Comparison of ENCODE assay signal across 14 cellular contexts in genomic region chr7:105261689-105262088, GRCh38.
DNase-seq lines count a peak whose midpoint lies in the region; ATAC-seq, FAIRE-seq and TF ChIP-seq lines count a peak whose summit lies in the region.
"Had no signal": no experiment of that assay in that cellular context is flagged by ENCODE, and none has a peak within 500 bp of the region (broad histone marks: within the 10 kb centered on the region; RNA-seq: fewer than 3 reads in every experiment).

No MANE protein-coding gene starts in this region.

- H3K36me3 Mint-ChIP-seq in activated CD8-positive, alpha-beta T cell treated with anti-CD3 and anti-CD28 coated beads, Interleukin-2, amount 10 ng/mL, durations not matched to agents 7 days and 5 days (ENCODE audit: low read depth), result peaks cover 11% of the 10 kb centered on the region
- H3K36me3 Mint-ChIP-seq in activated CD8-positive, alpha-beta T cell treated with anti-CD3 and anti-CD28 coated beads for 36 hours (ENCODE audit: low read depth), result peaks cover 15% of the 10 kb centered on the region

- H3K18ac ChIP-seq in H1 (ENCODE audit: extremely low read depth, low read length), result no peak overlapping the region

- no peaks in the 10 kb centered on the region for H4K20me1 ChIP-seq in H1 (replicated peaks in 1 of 2; ENCODE audit: control insufficient read depth in 1 of 2, insufficient read depth in 2 of 2, low read length in 2 of 2)

- no peaks in the 10 kb centered on the region for H3K9me3 Mint-ChIP-seq in activated CD8-positive, alpha-beta T cell treated with anti-CD3 and anti-CD28 coated beads, Interleukin-2, amount 10 ng/mL, durations not matched to agents 7 days and 5 days (ENCODE audit: insufficient read depth)
- peaks cover 11% of the 10 kb centered on the region for H3K9me3 Mint-ChIP-seq in activated CD8-positive, alpha-beta T cell treated with anti-CD3 and anti-CD28 coated beads for 36 hours
- H3K9me3 Mint-ChIP-seq: stimulated activated naive CD8-positive, alpha-beta T cell treated with anti-CD3 and anti-CD28 coated beads, Interleukin-15, Interleukin-2, amounts not matched to agents 100 ng/mL and 50 ng/mL, for 24 hours had no signal

- H4K8ac ChIP-seq in H1 (ENCODE audit: extremely low read depth, insufficient read depth, low read length), result no peak overlapping the region

- no peak overlapping the region for H3K4ac ChIP-seq in H1 (replicated peaks; ENCODE audit: insufficient read length, low read depth, low read length)

- no peak for TF ChIP-seq EP300 in H1 (IDR thresholded peaks at IDR 0.05; ENCODE audit: borderline replicate concordance in 1 of 2, low read depth in 2 of 2, low read length in 2 of 2)

- peaks cover 0 to 4% (median 1%) of the 10 kb centered on the region in 4 experiments; a peak in 2 of 7 replicates for H3K4me1 ChIP-seq in H1 (replicated peaks in 1 of 4; ENCODE audit: control insufficient read depth in 3 of 4, insufficient read depth in 4 of 4, low read length in 3 of 4)
- peaks cover 27 to 41% of the 10 kb centered on the region in 2 donors for H3K4me1 ChIP-seq in gastrocnemius medialis

- intact Hi-C loops in activated CD8-positive, alpha-beta T cell treated with anti-CD3 and anti-CD28 coated beads for 36 hours (cut with micrococcal nuclease), result no loop called here
- intact Hi-C loops in gastrocnemius medialis (cut with DNase I; ENCODE audit: low total_unique reads), result loop anchor here (10.0 kb wide), 1 partner anchor 1917 kb away; the partner anchor contains the start of genes DNAJC2 and PSMC2

- no peak overlapping the region for H3K4me3 Mint-ChIP-seq in activated CD8-positive, alpha-beta T cell treated with anti-CD3 and anti-CD28 coated beads, Interleukin-2, amount 10 ng/mL, durations not matched to agents 7 days and 5 days
- no peak overlapping the region for H3K4me3 Mint-ChIP-seq in activated CD8-positive, alpha-beta T cell treated with anti-CD3 and anti-CD28 coated beads for 36 hours
- H3K4me3 Mint-ChIP-seq: stimulated activated naive CD8-positive, alpha-beta T cell treated with anti-CD3 and anti-CD28 coated beads, Interleukin-15, Interleukin-2, amounts not matched to agents 100 ng/mL and 50 ng/mL, for 24 hours had no signal

- POLR2A ChIA-PET in activated CD8-positive, alpha-beta T cell treated with anti-CD3 and anti-CD28 coated beads, Interleukin-2, amount 10 ng/mL, durations not matched to agents 7 days and 5 days (lab: Charles Lee), result interaction anchor here (0.5 to 1.4 kb wide), 2 partner anchors 9 to 160 kb away, joined by 3 read pairs; no protein-coding TSS in a partner anchor
- POLR2A ChIA-PET in activated CD8-positive, alpha-beta T cell treated with anti-CD3 and anti-CD28 coated beads for 36 hours (lab: Charles Lee), result interaction anchor here (0.6 kb wide), 1 partner anchor 19 kb away, joined by 3 read pairs; no protein-coding TSS in a partner anchor
- POLR2A ChIA-PET in H1 (lab: Charles Lee; ENCODE audit: partially characterized antibody), result no interaction called here

- H3K27me3 Mint-ChIP-seq in activated CD8-positive, alpha-beta T cell treated with anti-CD3 and anti-CD28 coated beads, Interleukin-2, amount 10 ng/mL, durations not matched to agents 7 days and 5 days (ENCODE audit: low read depth), result no peaks in the 10 kb centered on the region
- H3K27me3 Mint-ChIP-seq in activated CD8-positive, alpha-beta T cell treated with anti-CD3 and anti-CD28 coated beads for 36 hours, result no peaks in the 10 kb centered on the region
- H3K27me3 Mint-ChIP-seq: stimulated activated naive CD8-positive, alpha-beta T cell treated with anti-CD3 and anti-CD28 coated beads, Interleukin-15, Interleukin-2, amounts not matched to agents 100 ng/mL and 50 ng/mL, for 24 hours had no signal

- H3K27me3 ChIP-seq in H1 (replicated peaks in 1 of 4; ENCODE audit: control insufficient read depth in 3 of 4, extremely low read depth in 1 of 4, insufficient read depth in 3 of 4, low read length in 3 of 4) (no peaks in the 10 kb centered on the region), gastrocnemius medialis (no peaks in the 10 kb centered on the region), brain microvascular endothelial cell (replicated peaks) (no peaks in the 10 kb centered on the region)

- peaks cover 9% of the 10 kb centered on the region for H3K4me1 Mint-ChIP-seq in activated CD8-positive, alpha-beta T cell treated with anti-CD3 and anti-CD28 coated beads, Interleukin-2, amount 10 ng/mL, durations not matched to agents 7 days and 5 days (ENCODE audit: low read depth)
- H3K4me1 Mint-ChIP-seq in activated CD8-positive, alpha-beta T cell treated with anti-CD3 and anti-CD28 coated beads for 36 hours (ENCODE audit: low read depth), result peaks cover 46% of the 10 kb centered on the region

- no peak overlapping the region for H4K91ac ChIP-seq in H1 (replicated peaks; ENCODE audit: insufficient read length, low read length)

- no peak for ATAC-seq in activated CD8-positive, alpha-beta T cell treated with anti-CD3 and anti-CD28 coated beads, Interleukin-2, amount 10 ng/mL, durations not matched to agents 7 days and 5 days
- no peak for ATAC-seq in activated CD8-positive, alpha-beta T cell treated with anti-CD3 and anti-CD28 coated beads for 36 hours
- peak; percentile 98 to 99 for ATAC-seq in gastrocnemius medialis
- no peak for ATAC-seq in GM19455 (IDR thresholded peaks at IDR 0.05; ENCODE audit: unreplicated experiment)

- no peak overlapping the region for H3K14ac ChIP-seq in H1 (ENCODE audit: insufficient read length)

- DNase-seq in activated CD8-positive, alpha-beta T cell treated with anti-CD3 and anti-CD28 coated beads, Interleukin-2, amount 10 ng/mL, durations not matched to agents 7 days and 5 days, result no peak
- DNase-seq in activated CD8-positive, alpha-beta T cell treated with anti-CD3 and anti-CD28 coated beads for 36 hours, result no peak
- DNase-seq in NCI-H2171 treated with DMSO at 0.1 percent for 48 hours (lab: John Stamatoyannopoulos, UW) (peak; percentile 87), H1 (ENCODE audit: low read depth in 1 of 2, low spot score in 2 of 2) (no peak), gastrocnemius medialis (peak; percentile 46 to 62), AML-193 (lab: John Stamatoyannopoulos, UW) (no peak), brain microvascular endothelial cell (no peak)
- DNase-seq: lower lobe of right lung; NCI-H446 treated with DMSO at 0.1 percent for 48 hours; stimulated activated CD4-positive, alpha-beta T cell treated with anti-CD3 and anti-CD28 coated beads, Interleukin-12 subunit alpha, Interleukin-12 subunit beta, amount 100 ng/mL, for 4 hours; WERI-Rb-1 had no signal

- H3K56ac ChIP-seq in H1 (replicated peaks; ENCODE audit: insufficient read length, low read depth, low read length), result no peak overlapping the region

- no peak overlapping the region for H2BK12ac ChIP-seq in H1 (ENCODE audit: low read depth, low read length)

- 73% methylated on average over 2 of the region's 2 CpGs; no CpG with 5 or more reads in 1 of the 2 experiments for WGBS in H1 (ENCODE audit: extremely low coverage in 1 of 2, insufficient coverage in 1 of 2, insufficient read length in 1 of 2, insufficient replicate concordance in 2 of 2, low coverage in 1 of 2, low lambda C conversion rate in 2 of 2, missing lambda C conversion rate in 1 of 2), 2 experiments

- H3K23ac ChIP-seq in H1 (ENCODE audit: insufficient read length), result no peak overlapping the region

- H2BK15ac ChIP-seq in H1 (ENCODE audit: low read length), result no peak overlapping the region

- H3K9me3 ChIP-seq in H1 (ENCODE audit: insufficient read depth in 2 of 2, low read depth in 1 of 2, low read length in 1 of 2) (no peaks in the 10 kb centered on the region), gastrocnemius medialis (no peaks in the 10 kb centered on the region)
- H3K9me3 ChIP-seq: lower lobe of right lung had no signal

- no peak overlapping the region for H3K9ac ChIP-seq in H1 (replicated peaks in 1 of 4; ENCODE audit: extremely low read depth in 1 of 4, low read depth in 3 of 4, low read length in 3 of 4)

- H2AK5ac ChIP-seq in H1 (ENCODE audit: low read depth, low read length), result 0 out of 2 replicates have a peak overlapping the region, but pooled peaks have one; percentile 4

- no peak overlapping the region for H2BK120ac ChIP-seq in H1 (replicated peaks; ENCODE audit: low read depth, low read length)

- no peak overlapping the region for H2BK5ac ChIP-seq in H1 (ENCODE audit: low read depth, low read length)

- TF ChIP-seq CTCF in activated CD8-positive, alpha-beta T cell treated with anti-CD3 and anti-CD28 coated beads for 36 hours (IDR thresholded peaks at IDR 0.05), result no peak
- no peak for TF ChIP-seq CTCF in H1 (IDR thresholded peaks at IDR 0.05; ENCODE audit: control extremely low read depth in 1 of 3, insufficient read depth in 1 of 3, low read depth in 1 of 3, low read length in 3 of 3)
- no peak for TF ChIP-seq CTCF in gastrocnemius medialis (IDR thresholded peaks at IDR 0.05 in 4 of 5, conservative IDR thresholded peaks at IDR 0.05 in 1 of 5)
- no peak for TF ChIP-seq CTCF in brain microvascular endothelial cell (IDR thresholded peaks at IDR 0.05; ENCODE audit: low read depth, low read length, missing control alignments)

- H3K79me2 ChIP-seq in H1 (ENCODE audit: control insufficient read depth in 1 of 2, insufficient read depth in 2 of 2, low read length in 2 of 2), result peaks cover 0 to 53% of the 10 kb centered on the region in 2 experiments; a peak in 3 of 4 replicates

- H2BK20ac ChIP-seq in H1 (ENCODE audit: low read length), result no peak overlapping the region

- H3K79me1 ChIP-seq in H1 (ENCODE audit: low read depth, low read length), result 0 out of 2 replicates have a peak, but pooled peaks cover 2% of the 10 kb centered on the region

- no peak for TF ChIP-seq RAD21 in H1 (IDR thresholded peaks at IDR 0.05 in 1 of 2, conservative IDR thresholded peaks at IDR 0.05 in 1 of 2; ENCODE audit: low read depth in 2 of 2, low read length in 2 of 2)

- H3K23me2 ChIP-seq in H1 (ENCODE audit: low read depth, low read length), result no peaks in the 10 kb centered on the region

- H3K4me3 ChIP-seq in H1 (ENCODE audit: extremely low read depth in 1 of 4, insufficient read depth in 2 of 4, low read depth in 3 of 4, low read length in 4 of 4), result no peak overlapping the region
- H3K4me3 ChIP-seq in gastrocnemius medialis, result no peak overlapping the region
- no peak overlapping the region for H3K4me3 ChIP-seq in brain microvascular endothelial cell (ENCODE audit: low read depth, low read length)
- H3K4me3 ChIP-seq: lower lobe of right lung had no signal

- CTCF ChIA-PET in activated CD8-positive, alpha-beta T cell treated with anti-CD3 and anti-CD28 coated beads, Interleukin-2, amount 10 ng/mL, durations not matched to agents 7 days and 5 days (lab: Charles Lee), result interaction anchor here (0.9 to 1.0 kb wide), 2 partner anchors 9 to 281 kb away, joined by 3 read pairs; no protein-coding TSS in a partner anchor
- CTCF ChIA-PET in activated CD8-positive, alpha-beta T cell treated with anti-CD3 and anti-CD28 coated beads for 36 hours (lab: Charles Lee), result interaction anchor here (1.2 kb wide), 1 partner anchor 10 kb away, joined by 3 read pairs; no protein-coding TSS in a partner anchor
- CTCF ChIA-PET in H1 (lab: Charles Lee; ENCODE audit: partially characterized antibody), result interaction anchor here (0.7 to 1.1 kb wide), 4 partner anchors 15 to 126 kb away, joined by 3 read pairs; no protein-coding TSS in a partner anchor

- H3K27ac ChIP-seq in H1 (ENCODE audit: low read depth, low read length) (no peak overlapping the region), gastrocnemius medialis (peak overlapping the region; percentile 56 to 78 (median 64)), brain microvascular endothelial cell (no peak overlapping the region)
- H3K27ac ChIP-seq: lower lobe of right lung, WERI-Rb-1 had no signal

- no peak for FAIRE-seq in H1 (lab: Jason Lieb, UNC)
- FAIRE-seq: endothelial cell of umbilical vein had no signal

- H3K27ac Mint-ChIP-seq in activated CD8-positive, alpha-beta T cell treated with anti-CD3 and anti-CD28 coated beads, Interleukin-2, amount 10 ng/mL, durations not matched to agents 7 days and 5 days, result peak overlapping the region; percentile 4
- no peak overlapping the region for H3K27ac Mint-ChIP-seq in activated CD8-positive, alpha-beta T cell treated with anti-CD3 and anti-CD28 coated beads for 36 hours
- H3K27ac Mint-ChIP-seq: stimulated activated naive CD8-positive, alpha-beta T cell treated with anti-CD3 and anti-CD28 coated beads, Interleukin-15, Interleukin-2, amounts not matched to agents 100 ng/mL and 50 ng/mL, for 24 hours had no signal

- in situ Hi-C loops in gastrocnemius medialis (cut with MboI; ENCODE audit: low sequenced_read_pairs in 4 of 4), result no loop called here
- in situ Hi-C loops in brain microvascular endothelial cell (cut with HindIII; ENCODE audit: low pct_ligation_motif_present, low sequenced_read_pairs), result no loop called here

- H3K36me3 ChIP-seq in H1 (ENCODE audit: control insufficient read depth in 2 of 4, insufficient read depth in 4 of 4, low read length in 3 of 4), result no peaks in the 10 kb centered on the region
- H3K36me3 ChIP-seq in gastrocnemius medialis, result no peaks in the 10 kb centered on the region
- H3K36me3 ChIP-seq in brain microvascular endothelial cell (replicated peaks), result no peaks in the 10 kb centered on the region
- H3K36me3 ChIP-seq: lower lobe of right lung, WERI-Rb-1 had no signal

- no peak overlapping the region for H4K5ac ChIP-seq in H1 (ENCODE audit: insufficient read length, low read depth, low read length)

- no peak for TF ChIP-seq POLR2A in H1 (IDR thresholded peaks at IDR 0.05; ENCODE audit: control extremely low read depth in 1 of 2, low read depth in 2 of 2, low read length in 2 of 2)
- no peak for TF ChIP-seq POLR2A in gastrocnemius medialis (IDR thresholded peaks at IDR 0.05)

- no peak overlapping the region for H2AFZ ChIP-seq in H1 (ENCODE audit: low read length)

- no peak overlapping the region; a peak in 1 of 4 replicates for H3K4me2 ChIP-seq in H1 (ENCODE audit: insufficient read depth in 1 of 2, low read depth in 2 of 2, low read length in 2 of 2)

Comparison
In these comparisons a context has a peak if more than half of its experiments do, and no peak if none do; other contexts are left out.
1. ATAC-seq: peak in gastrocnemius medialis (2 of 2); none in activated CD8-positive, alpha-beta T cell treated with anti-CD3 and anti-CD28 coated beads, Interleukin-2, amount 10 ng/mL, durations not matched to agents 7 days and 5 days (single experiment), activated CD8-positive, alpha-beta T cell treated with anti-CD3 and anti-CD28 coated beads for 36 hours (single experiment) and GM19455 (single experiment).
2. DNase-seq: peak in NCI-H2171 treated with DMSO at 0.1 percent for 48 hours (single experiment) and gastrocnemius medialis (2 of 2); none in activated CD8-positive, alpha-beta T cell treated with anti-CD3 and anti-CD28 coated beads, Interleukin-2, amount 10 ng/mL, durations not matched to agents 7 days and 5 days (single experiment), activated CD8-positive, alpha-beta T cell treated with anti-CD3 and anti-CD28 coated beads for 36 hours (single experiment), H1 (0 of 2), AML-193 (0 of 2) and brain microvascular endothelial cell (single experiment).
3. H3K27ac ChIP-seq: peak in gastrocnemius medialis (4 of 4); none in H1 (single experiment) and brain microvascular endothelial cell (single experiment).